ENCODE assay signal across 9 cellular contexts in genomic region chr9:124291801-124292396, GRCh38. TPM values are rescaled to one million over a fixed set of nuclear protein-coding genes. Genes with fewer than 3 reads are reported as not detected.
DNase-seq lines count a peak whose midpoint lies in the region; ATAC-seq and TF ChIP-seq lines count a peak whose summit lies in the region.
"Had no signal": no experiment of that assay in that cellular context is flagged by ENCODE, and none has a peak within 500 bp of the region (broad histone marks: within the 10 kb centered on the region; RNA-seq: fewer than 3 reads in every experiment).

No MANE protein-coding gene starts in this region.

- peak; percentile 71 for DNase-seq in GM13977 (ENCODE audit: low spot score)
- DNase-seq in SIG-M5 (lab: John Stamatoyannopoulos, UW): peak; percentile 17
- no peak for DNase-seq in esophagus squamous epithelium (lab: John Stamatoyannopoulos, UW)
- peak; percentile 9 to 28 (median 10) for DNase-seq in stimulated activated CD4-positive, alpha-beta T cell treated with anti-CD3 and anti-CD28 coated beads, TNF-alpha, amount 100 ng/mL, for 48 hours (ENCODE audit: low read depth in 3 of 3)
- no peak for DNase-seq in AG08395 (ENCODE audit: low spot score)
- no peak for DNase-seq in NCI-H345 treated with DMSO at 0.1 percent for 48 hours (lab: John Stamatoyannopoulos, UW; ENCODE audit: unreplicated experiment)
- no peak for DNase-seq in NCI-H1105 treated with DMSO at 0.1 percent for 48 hours (lab: John Stamatoyannopoulos, UW)

- TF ChIP-seq POLR2A in esophagus squamous epithelium (IDR thresholded peaks at IDR 0.05): no peak

- H3K4me1 ChIP-seq in esophagus squamous epithelium: peaks cover 5 to 83% (median 44%) of the 10 kb centered on the region in 3 donors

- no peak overlapping the region for H3K4me3 ChIP-seq in esophagus squamous epithelium

- no peaks in the 10 kb centered on the region for H3K36me3 ChIP-seq in esophagus squamous epithelium

- H3K27me3 ChIP-seq in esophagus squamous epithelium: no peaks in the 10 kb centered on the region

- in situ Hi-C loops in GM13977 (cut with MboI; ENCODE audit: low pct_unique_long_range_greater_than_20kb, low sequenced_read_pairs, unreplicated experiment): loop anchor here (10.0 kb wide), 1 partner anchor 157 kb away; no protein-coding TSS in a partner anchor

- H3K9me3 ChIP-seq in esophagus squamous epithelium: no peaks in the 10 kb centered on the region

- TF ChIP-seq CTCF in GM13977 (IDR thresholded peaks at IDR 0.05; ENCODE audit: extremely low read depth, insufficient read depth, missing control alignments): peak; percentile 13
- TF ChIP-seq CTCF in esophagus squamous epithelium (IDR thresholded peaks at IDR 0.05): no peak

- peak overlapping the region; percentile 17 to 49 (median 35) for H3K27ac ChIP-seq in esophagus squamous epithelium
- H3K27ac ChIP-seq: KMS-11 had no signal

- WGBS in esophagus squamous epithelium, 2 donors: 35 to 47% methylated on average over 3 to 5 of the region's 11 CpGs

- ATAC-seq in HG02610 (IDR thresholded peaks at IDR 0.05; ENCODE audit: unreplicated experiment): peak; percentile 57

- intact Hi-C loops in esophagus squamous epithelium (cut with DNase I): no loop called here

RNA-seq across cellular contexts. Expression of gene NEK6, which starts 34.1 kb away (rescaled TPM):
- total RNA-seq in esophagus squamous epithelium: 10 to 100 TPM in 2 of 4 donors, 1 to 10 TPM in 2; 2.0 to 15.3 (median 7.3) TPM

Comparison
In these comparisons a context has a peak if more than half of its experiments do, and no peak if none do; other contexts are left out.
1. DNase-seq: peak in GM13977 (single experiment), SIG-M5 (single experiment) and stimulated activated CD4-positive, alpha-beta T cell treated with anti-CD3 and anti-CD28 coated beads, TNF-alpha, amount 100 ng/mL, for 48 hours (3 of 3); none in esophagus squamous epithelium (single experiment), AG08395 (single experiment), NCI-H345 treated with DMSO at 0.1 percent for 48 hours (single experiment) and NCI-H1105 treated with DMSO at 0.1 percent for 48 hours (single experiment).